In the genomic region with DNA sequence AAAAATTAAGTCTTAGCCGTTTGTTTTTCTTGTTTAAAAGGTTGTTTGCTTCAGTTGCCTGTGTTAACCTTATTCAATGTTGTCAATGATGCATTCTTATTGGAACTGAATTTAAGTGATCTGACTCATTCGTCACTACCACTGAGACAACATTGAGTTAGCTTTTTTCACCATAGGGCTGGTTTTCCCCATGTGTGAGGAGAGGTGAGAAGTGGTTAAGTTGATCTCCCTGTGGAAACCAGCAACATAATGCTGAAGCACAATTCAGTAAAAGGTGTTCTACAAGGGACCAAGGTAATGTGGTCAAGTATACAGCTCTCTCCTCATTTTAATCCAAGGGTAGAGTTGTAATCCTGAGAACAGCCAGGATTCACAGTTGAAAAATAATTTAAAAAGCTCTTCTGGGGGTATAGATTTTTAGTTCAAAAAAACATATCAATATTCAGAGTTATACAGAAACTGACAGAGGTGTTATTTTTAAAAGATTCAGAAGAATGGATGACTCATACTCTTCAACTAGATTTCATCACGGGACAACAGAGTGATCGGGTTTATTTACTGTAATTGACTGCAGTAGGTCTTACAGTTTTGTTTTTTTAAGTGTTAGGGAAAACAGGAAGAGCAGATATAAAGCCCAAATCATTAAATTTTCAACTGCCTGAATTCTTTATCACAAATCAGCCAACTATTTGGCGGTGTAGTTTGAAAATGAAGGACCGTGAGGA, we compare ENCODE assay signal across 1 cellular context.
TF ChIP-seq lines count a peak whose summit lies in the region.

No MANE protein-coding gene starts in this region.

TF ChIP-seq in K562, 482 proteins besides CTCF, POLR2A, EP300 and RAD21 (continued from another document):
- TF ChIP-seq, protein P1, sequence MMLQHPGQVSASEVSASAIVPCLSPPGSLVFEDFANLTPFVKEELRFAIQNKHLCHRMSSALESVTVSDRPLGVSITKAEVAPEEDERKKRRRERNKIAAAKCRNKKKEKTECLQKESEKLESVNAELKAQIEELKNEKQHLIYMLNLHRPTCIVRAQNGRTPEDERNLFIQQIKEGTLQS (IDR thresholded peaks at IDR 0.05), result peak; percentile 81
- TF ChIP-seq, protein P1 (CRISPR knock-in tag; conservative IDR thresholded peaks at IDR 0.05), result no peak
- TF ChIP-seq MEIS2 (IDR thresholded peaks at IDR 0.05; ENCODE audit: partially characterized antibody) (no peak), SIN3B (IDR thresholded peaks at IDR 0.05; ENCODE audit: low read depth) (no peak), BHLHE40 (IDR thresholded peaks at IDR 0.05; ENCODE audit: low read length) (no peak), ATF1 (CRISPR knock-in tag; IDR thresholded peaks at IDR 0.05) (no peak), ATF1 (tag; IDR thresholded peaks at IDR 0.05) (no peak), TFAM (CRISPR knock-in tag; conservative IDR thresholded peaks at IDR 0.05) (no peak), GATAD2B (IDR thresholded peaks at IDR 0.05; ENCODE audit: borderline replicate concordance) (no peak), GTF2E2 (tag; IDR thresholded peaks at IDR 0.05) (no peak), SIRT6 (IDR thresholded peaks at IDR 0.05; ENCODE audit: low read depth, low read length) (no peak), ZC3H11A (IDR thresholded peaks at IDR 0.05; ENCODE audit: low read depth, low read length) (no peak), BDP1 (IDR thresholded peaks at IDR 0.05; ENCODE audit: insufficient read depth, insufficient read length) (no peak)
- TF ChIP-seq, protein P2, sequence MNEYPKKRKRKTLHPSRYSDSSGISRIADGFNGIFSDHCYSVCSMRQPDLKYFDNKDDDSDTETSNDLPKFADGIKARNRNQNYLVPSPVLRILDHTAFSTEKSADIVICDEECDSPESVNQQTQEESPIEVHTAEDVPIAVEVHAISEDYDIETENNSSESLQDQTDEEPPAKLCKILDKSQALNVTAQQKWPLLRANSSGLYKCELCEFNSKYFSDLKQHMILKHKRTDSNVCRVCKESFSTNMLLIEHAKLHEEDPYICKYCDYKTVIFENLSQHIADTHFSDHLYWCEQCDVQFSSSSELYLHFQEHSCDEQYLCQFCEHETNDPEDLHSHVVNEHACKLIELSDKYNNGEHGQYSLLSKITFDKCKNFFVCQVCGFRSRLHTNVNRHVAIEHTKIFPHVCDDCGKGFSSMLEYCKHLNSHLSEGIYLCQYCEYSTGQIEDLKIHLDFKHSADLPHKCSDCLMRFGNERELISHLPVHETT (CRISPR knock-in tag; conservative IDR thresholded peaks at IDR 0.05 in 1 of 2, IDR thresholded peaks at IDR 0.05 in 1 of 2), result no peak
- TF ChIP-seq, protein P3, sequence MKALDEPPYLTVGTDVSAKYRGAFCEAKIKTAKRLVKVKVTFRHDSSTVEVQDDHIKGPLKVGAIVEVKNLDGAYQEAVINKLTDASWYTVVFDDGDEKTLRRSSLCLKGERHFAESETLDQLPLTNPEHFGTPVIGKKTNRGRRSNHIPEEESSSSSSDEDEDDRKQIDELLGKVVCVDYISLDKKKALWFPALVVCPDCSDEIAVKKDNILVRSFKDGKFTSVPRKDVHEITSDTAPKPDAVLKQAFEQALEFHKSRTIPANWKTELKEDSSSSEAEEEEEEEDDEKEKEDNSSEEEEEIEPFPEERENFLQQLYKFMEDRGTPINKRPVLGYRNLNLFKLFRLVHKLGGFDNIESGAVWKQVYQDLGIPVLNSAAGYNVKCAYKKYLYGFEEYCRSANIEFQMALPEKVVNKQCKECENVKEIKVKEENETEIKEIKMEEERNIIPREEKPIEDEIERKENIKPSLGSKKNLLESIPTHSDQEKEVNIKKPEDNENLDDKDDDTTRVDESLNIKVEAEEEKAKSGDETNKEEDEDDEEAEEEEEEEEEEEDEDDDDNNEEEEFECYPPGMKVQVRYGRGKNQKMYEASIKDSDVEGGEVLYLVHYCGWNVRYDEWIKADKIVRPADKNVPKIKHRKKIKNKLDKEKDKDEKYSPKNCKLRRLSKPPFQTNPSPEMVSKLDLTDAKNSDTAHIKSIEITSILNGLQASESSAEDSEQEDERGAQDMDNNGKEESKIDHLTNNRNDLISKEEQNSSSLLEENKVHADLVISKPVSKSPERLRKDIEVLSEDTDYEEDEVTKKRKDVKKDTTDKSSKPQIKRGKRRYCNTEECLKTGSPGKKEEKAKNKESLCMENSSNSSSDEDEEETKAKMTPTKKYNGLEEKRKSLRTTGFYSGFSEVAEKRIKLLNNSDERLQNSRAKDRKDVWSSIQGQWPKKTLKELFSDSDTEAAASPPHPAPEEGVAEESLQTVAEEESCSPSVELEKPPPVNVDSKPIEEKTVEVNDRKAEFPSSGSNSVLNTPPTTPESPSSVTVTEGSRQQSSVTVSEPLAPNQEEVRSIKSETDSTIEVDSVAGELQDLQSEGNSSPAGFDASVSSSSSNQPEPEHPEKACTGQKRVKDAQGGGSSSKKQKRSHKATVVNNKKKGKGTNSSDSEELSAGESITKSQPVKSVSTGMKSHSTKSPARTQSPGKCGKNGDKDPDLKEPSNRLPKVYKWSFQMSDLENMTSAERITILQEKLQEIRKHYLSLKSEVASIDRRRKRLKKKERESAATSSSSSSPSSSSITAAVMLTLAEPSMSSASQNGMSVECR (CRISPR knock-in tag; IDR thresholded peaks at IDR 0.05), result no peak
